ENCODE assay signal across 25 cellular contexts in the genomic region with DNA sequence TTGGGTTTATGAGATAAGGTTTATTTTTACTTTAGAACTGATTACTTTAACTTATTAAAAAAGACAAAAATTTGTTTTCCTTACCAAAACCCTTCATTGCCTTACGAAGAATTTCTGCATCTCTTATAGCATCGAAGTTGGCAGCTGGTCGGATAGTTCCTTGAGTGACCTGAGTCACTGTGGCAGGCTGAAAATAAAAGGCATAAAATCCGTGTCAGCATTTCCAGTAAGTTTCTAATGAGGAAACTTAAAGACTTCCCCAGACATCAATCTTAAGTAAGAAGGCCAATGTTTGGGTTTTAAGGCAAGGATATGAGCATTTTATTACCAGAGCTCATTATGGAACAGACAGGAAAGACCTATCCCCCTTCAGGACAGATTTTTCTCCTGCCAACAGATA.
"Had no signal": no experiment of that assay in that cellular context is flagged by ENCODE, and none has a peak within 500 bp of the region (broad histone marks: within the 10 kb centered on the region; RNA-seq: fewer than 3 reads in every experiment).

No MANE protein-coding gene starts in this region.

- H3K27ac ChIP-seq: left ventricle myocardium inferior, neural progenitor cell, neutrophil, parathyroid adenoma, right atrium auricular region, skin epidermis, tibial nerve, uterus had no signal

- H3K9ac ChIP-seq: neural progenitor cell, parathyroid adenoma had no signal

- H3K4me1 Mint-ChIP-seq: mesothelial cell of epicardium; nephron progenitor cell; neural progenitor cell; stimulated activated naive CD8-positive, alpha-beta T cell treated with anti-CD3 and anti-CD28 coated beads, Interleukin-15, amount 100 ng/mL, for 72 hours had no signal

- H3K9me3 ChIP-seq: left ventricle myocardium inferior, neutrophil, right atrium auricular region, tibial nerve, uterus had no signal

- ATAC-seq: natural killer cell; sciatic nerve; stimulated activated naive CD8-positive, alpha-beta T cell treated with anti-CD3 and anti-CD28 coated beads, Interleukin-15, amount 100 ng/mL, for 72 hours had no signal

- H3K4me3 Mint-ChIP-seq: mesothelial cell of epicardium; naive B cell; natural killer cell; nephron progenitor cell; neural progenitor cell; stimulated activated naive CD8-positive, alpha-beta T cell treated with anti-CD3 and anti-CD28 coated beads, Interleukin-15, amount 100 ng/mL, for 72 hours; type B pancreatic cell had no signal

- H3K27me3 Mint-ChIP-seq: naive B cell; stimulated activated naive CD8-positive, alpha-beta T cell treated with anti-CD3 and anti-CD28 coated beads, Interleukin-15, amount 100 ng/mL, for 72 hours; type B pancreatic cell had no signal

- H3K9me3 Mint-ChIP-seq: mesothelial cell of epicardium; naive B cell; natural killer cell; stimulated activated naive CD8-positive, alpha-beta T cell treated with anti-CD3 and anti-CD28 coated beads, Interleukin-15, amount 100 ng/mL, for 72 hours; type B pancreatic cell had no signal

- H3K27me3 ChIP-seq: neural progenitor cell, neutrophil, right atrium auricular region, tibial nerve, uterus had no signal

- H3K36me3 ChIP-seq: neural progenitor cell, uterus had no signal

- H3K4me2 ChIP-seq: neural progenitor cell had no signal

- H2AFZ ChIP-seq: neural progenitor cell, parathyroid adenoma had no signal

- H3K4me3 ChIP-seq: left ventricle myocardium inferior, lung, neural progenitor cell, right atrium auricular region, skin epidermis, tibial nerve, uterus had no signal

- H3K27ac Mint-ChIP-seq: mesothelial cell of epicardium, naive B cell, natural killer cell, nephron progenitor cell, neural progenitor cell, type B pancreatic cell had no signal

- H3K4me1 ChIP-seq: left ventricle myocardium inferior, neural progenitor cell, parathyroid adenoma, right atrium auricular region, tibial nerve, uterus had no signal

- DNase-seq: islet precursor cell; left ventricle myocardium inferior; mesendoderm; naive B cell; natural killer cell; nephron progenitor cell; occipital lobe; stimulated activated CD4-positive, alpha-beta T cell treated with anti-CD3 and anti-CD28 coated beads, Interleukin-12 subunit alpha, Interleukin-12 subunit beta, amount 100 ng/mL, for 4 hours; stimulated activated CD4-positive, alpha-beta T cell treated with anti-CD3 and anti-CD28 coated beads, Interleukin-15, amount 100 ng/mL, for 24 hours; stimulated activated CD4-positive, alpha-beta T cell treated with anti-CD3 and anti-CD28 coated beads, Interleukin-2, amount 100 ng/mL, for 24 hours; stimulated activated CD4-positive, alpha-beta T cell treated with anti-CD3 and anti-CD28 coated beads, Interleukin-4, amount 100 ng/mL, for 1 hour; stimulated activated naive CD4-positive, alpha-beta T cell treated with Interleukin-2 at 50 U/mL for 16 hours; stimulated activated naive CD8-positive, alpha-beta T cell treated with anti-CD3 and anti-CD28 coated beads, Interleukin-15, amount 100 ng/mL, for 72 hours; substantia nigra; uterus had no signal
